12 cellular contexts compared by ENCODE assay signal in genomic region chr2:216492951-216493685, GRCh38. TPM values are rescaled to one million over a fixed set of nuclear protein-coding genes. Genes with fewer than 3 reads are reported as not detected.
A peak's percentile ranks its signal among the peaks of the same experiment; 100 is the strongest.
DNase-seq lines count a peak whose midpoint lies in the region; ATAC-seq, FAIRE-seq and TF ChIP-seq lines count a peak whose summit lies in the region.
"Had no signal": no experiment of that assay in that cellular context is flagged by ENCODE, and none has a peak within 500 bp of the region (broad histone marks: within the 10 kb centered on the region; RNA-seq: fewer than 3 reads in every experiment).

No MANE protein-coding gene starts in this region.

- H2AFZ ChIP-seq in GM23338 (no peak overlapping the region), smooth muscle cell (ENCODE audit: low read depth) (no peak overlapping the region)

- peak; percentile 76 for FAIRE-seq in RCC 7860 (lab: Jason Lieb, UNC)
- FAIRE-seq: kidney, TTC549 had no signal

- 0 out of 2 replicates have a peak, but pooled peaks cover 7% of the 10 kb centered on the region for H3K79me2 ChIP-seq in GM23338 (replicated peaks; ENCODE audit: insufficient read depth)
- peaks cover 7% of the 10 kb centered on the region for H3K79me2 ChIP-seq in smooth muscle cell (ENCODE audit: low read depth)

- no peak for DNase-seq in GM23338 (ENCODE audit: low spot score)
- DNase-seq in RCC 7860 (ENCODE audit: low spot score) = peak; percentile 89
- peak; percentile 87 for DNase-seq in fibroblast of mammary gland (ENCODE audit: low read depth)
- no peak for DNase-seq in smooth muscle cell (lab: John Stamatoyannopoulos, UW; ENCODE audit: unreplicated experiment)
- DNase-seq in T-helper 1 cell = no peak
- DNase-seq in hippocampal formation (lab: John Stamatoyannopoulos, UW) = no peak
- DNase-seq in NCI-H2196 treated with DMSO at 0.1 percent for 48 hours (lab: John Stamatoyannopoulos, UW; ENCODE audit: unreplicated experiment) = no peak
- DNase-seq: aorta; kidney; NCI-H2171 treated with DMSO at 0.1 percent for 48 hours; stimulated activated CD4-positive, alpha-beta T cell treated with anti-CD3 and anti-CD28 coated beads, Interleukin-2, amount 100 ng/mL, for 24 hours had no signal

- H3F3A ChIP-seq in GM23338 (replicated peaks; ENCODE audit: low read depth) = no peaks in the 10 kb centered on the region
- H3F3A ChIP-seq in smooth muscle cell (ENCODE audit: low read depth) = peaks cover 3% of the 10 kb centered on the region

- H3K4me2 ChIP-seq in GM23338 = no peak overlapping the region
- H3K4me2 ChIP-seq in smooth muscle cell = peak overlapping the region; percentile 30

- H3K9ac ChIP-seq in smooth muscle cell (ENCODE audit: low read depth) = no peak overlapping the region

- peaks cover 14% of the 10 kb centered on the region for H3K4me1 Mint-ChIP-seq in GM23338

- no peaks in the 10 kb centered on the region for H3K36me3 Mint-ChIP-seq in GM23338 (ENCODE audit: low read depth)

- H3K4me3 Mint-ChIP-seq in GM23338 = no peak overlapping the region

- H3K27me3 ChIP-seq in GM23338 (ENCODE audit: insufficient read depth) (no peaks in the 10 kb centered on the region), smooth muscle cell (ENCODE audit: low read depth) (no peaks in the 10 kb centered on the region)

- peaks cover 6% of the 10 kb centered on the region; the same call in 1 of the 2 replicates for H3K4me1 ChIP-seq in GM23338 (ENCODE audit: insufficient read depth)
- H3K4me1 ChIP-seq in smooth muscle cell (ENCODE audit: low read depth) = peaks cover 21% of the 10 kb centered on the region

- H4K20me1 ChIP-seq in GM23338 (replicated peaks; ENCODE audit: insufficient read depth) (no peaks in the 10 kb centered on the region), smooth muscle cell (ENCODE audit: low read depth) (no peaks in the 10 kb centered on the region)

- H3K4me3 ChIP-seq in GM23338 (no peak overlapping the region), fibroblast of mammary gland (ENCODE audit: control insufficient read depth, low read depth, low read length) (no peak overlapping the region), smooth muscle cell (no peak overlapping the region)

- no peaks in the 10 kb centered on the region for H3K36me3 ChIP-seq in GM23338 (ENCODE audit: insufficient read depth)
- H3K36me3 ChIP-seq in smooth muscle cell (ENCODE audit: low read depth) = no peaks in the 10 kb centered on the region

- H3K27ac ChIP-seq in GM23338 (ENCODE audit: low read depth) = no peak overlapping the region
- H3K27ac ChIP-seq in smooth muscle cell (ENCODE audit: low read depth) = peak overlapping the region; percentile 43

- no peaks in the 10 kb centered on the region for H3K9me2 ChIP-seq in GM23338 (ENCODE audit: insufficient read depth)

- H3K9me3 ChIP-seq in smooth muscle cell (replicated peaks; ENCODE audit: low read depth) = no peaks in the 10 kb centered on the region

- H3K9me3 Mint-ChIP-seq in GM23338 = no peaks in the 10 kb centered on the region

- TF ChIP-seq CTCF in GM23338 (conservative IDR thresholded peaks at IDR 0.05; ENCODE audit: low read depth in 2 of 2) = no peak
- TF ChIP-seq CTCF in fibroblast of mammary gland (conservative IDR thresholded peaks at IDR 0.05; ENCODE audit: control insufficient read depth, insufficient read depth, low read depth, low read length) = no peak
- no peak for TF ChIP-seq CTCF in smooth muscle cell (IDR thresholded peaks at IDR 0.05; ENCODE audit: borderline replicate concordance, insufficient read depth, poor library complexity, severe bottlenecking)

- H3K27me3 Mint-ChIP-seq in GM23338 (ENCODE audit: insufficient read depth, low read depth, poor library complexity) = no peaks in the 10 kb centered on the region

- 40% methylated on average over 5 of the region's 5 CpGs for WGBS in smooth muscle cell (ENCODE audit: low lambda C conversion rate)

- ATAC-seq in GM23338 = peak; percentile 42; the same call in 2 of the 3 replicates

- no peak overlapping the region for H3K27ac Mint-ChIP-seq in GM23338

TF ChIP-seq in GM23338, 12 proteins besides CTCF, POLR2A, EP300 and RAD21 (continues in another document):
- TF ChIP-seq NANOG (IDR thresholded peaks at IDR 0.05; ENCODE audit: borderline replicate concordance) = no peak
- no peak for TF ChIP-seq ZNF114 (CRISPR knock-in tag; IDR thresholded peaks at IDR 0.05)
- TF ChIP-seq POLR2AphosphoS5 (IDR thresholded peaks at IDR 0.05; ENCODE audit: low read depth) = no peak
- TF ChIP-seq, protein P1, sequence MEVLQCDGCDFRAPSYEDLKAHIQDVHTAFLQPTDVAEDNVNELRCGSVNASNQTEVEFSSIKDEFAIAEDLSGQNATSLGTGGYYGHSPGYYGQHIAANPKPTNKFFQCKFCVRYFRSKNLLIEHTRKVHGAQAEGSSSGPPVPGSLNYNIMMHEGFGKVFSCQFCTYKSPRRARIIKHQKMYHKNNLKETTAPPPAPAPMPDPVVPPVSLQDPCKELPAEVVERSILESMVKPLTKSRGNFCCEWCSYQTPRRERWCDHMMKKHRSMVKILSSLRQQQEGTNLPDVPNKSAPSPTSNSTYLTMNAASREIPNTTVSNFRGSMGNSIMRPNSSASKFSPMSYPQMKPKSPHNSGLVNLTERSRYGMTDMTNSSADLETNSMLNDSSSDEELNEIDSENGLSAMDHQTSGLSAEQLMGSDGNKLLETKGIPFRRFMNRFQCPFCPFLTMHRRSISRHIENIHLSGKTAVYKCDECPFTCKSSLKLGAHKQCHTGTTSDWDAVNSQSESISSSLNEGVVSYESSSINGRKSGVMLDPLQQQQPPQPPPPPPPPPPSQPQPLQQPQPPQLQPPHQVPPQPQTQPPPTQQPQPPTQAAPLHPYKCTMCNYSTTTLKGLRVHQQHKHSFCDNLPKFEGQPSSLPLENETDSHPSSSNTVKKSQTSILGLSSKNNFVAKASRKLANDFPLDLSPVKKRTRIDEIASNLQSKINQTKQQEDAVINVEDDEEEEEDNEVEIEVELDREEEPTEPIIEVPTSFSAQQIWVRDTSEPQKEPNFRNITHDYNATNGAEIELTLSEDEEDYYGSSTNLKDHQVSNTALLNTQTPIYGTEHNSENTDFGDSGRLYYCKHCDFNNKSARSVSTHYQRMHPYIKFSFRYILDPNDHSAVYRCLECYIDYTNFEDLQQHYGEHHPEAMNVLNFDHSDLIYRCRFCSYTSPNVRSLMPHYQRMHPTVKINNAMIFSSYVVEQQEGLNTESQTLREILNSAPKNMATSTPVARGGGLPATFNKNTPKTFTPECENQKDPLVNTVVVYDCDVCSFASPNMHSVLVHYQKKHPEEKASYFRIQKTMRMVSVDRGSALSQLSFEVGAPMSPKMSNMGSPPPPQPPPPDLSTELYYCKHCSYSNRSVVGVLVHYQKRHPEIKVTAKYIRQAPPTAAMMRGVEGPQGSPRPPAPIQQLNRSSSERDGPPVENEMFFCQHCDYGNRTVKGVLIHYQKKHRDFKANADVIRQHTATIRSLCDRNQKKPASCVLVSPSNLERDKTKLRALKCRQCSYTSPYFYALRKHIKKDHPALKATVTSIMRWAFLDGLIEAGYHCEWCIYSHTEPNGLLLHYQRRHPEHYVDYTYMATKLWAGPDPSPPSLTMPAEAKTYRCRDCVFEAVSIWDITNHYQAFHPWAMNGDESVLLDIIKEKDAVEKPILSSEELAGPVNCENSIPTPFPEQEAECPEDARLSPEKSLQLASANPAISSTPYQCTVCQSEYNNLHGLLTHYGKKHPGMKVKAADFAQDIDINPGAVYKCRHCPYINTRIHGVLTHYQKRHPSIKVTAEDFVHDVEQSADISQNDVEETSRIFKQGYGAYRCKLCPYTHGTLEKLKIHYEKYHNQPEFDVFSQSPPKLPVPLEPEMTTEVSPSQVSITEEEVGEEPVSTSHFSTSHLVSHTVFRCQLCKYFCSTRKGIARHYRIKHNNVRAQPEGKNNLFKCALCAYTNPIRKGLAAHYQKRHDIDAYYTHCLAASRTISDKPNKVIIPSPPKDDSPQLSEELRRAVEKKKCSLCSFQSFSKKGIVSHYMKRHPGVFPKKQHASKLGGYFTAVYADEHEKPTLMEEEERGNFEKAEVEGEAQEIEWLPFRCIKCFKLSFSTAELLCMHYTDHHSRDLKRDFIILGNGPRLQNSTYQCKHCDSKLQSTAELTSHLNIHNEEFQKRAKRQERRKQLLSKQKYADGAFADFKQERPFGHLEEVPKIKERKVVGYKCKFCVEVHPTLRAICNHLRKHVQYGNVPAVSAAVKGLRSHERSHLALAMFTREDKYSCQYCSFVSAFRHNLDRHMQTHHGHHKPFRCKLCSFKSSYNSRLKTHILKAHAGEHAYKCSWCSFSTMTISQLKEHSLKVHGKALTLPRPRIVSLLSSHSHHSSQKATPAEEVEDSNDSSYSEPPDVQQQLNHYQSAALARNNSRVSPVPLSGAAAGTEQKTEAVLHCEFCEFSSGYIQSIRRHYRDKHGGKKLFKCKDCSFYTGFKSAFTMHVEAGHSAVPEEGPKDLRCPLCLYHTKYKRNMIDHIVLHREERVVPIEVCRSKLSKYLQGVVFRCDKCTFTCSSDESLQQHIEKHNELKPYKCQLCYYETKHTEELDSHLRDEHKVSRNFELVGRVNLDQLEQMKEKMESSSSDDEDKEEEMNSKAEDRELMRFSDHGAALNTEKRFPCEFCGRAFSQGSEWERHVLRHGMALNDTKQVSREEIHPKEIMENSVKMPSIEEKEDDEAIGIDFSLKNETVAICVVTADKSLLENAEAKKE (CRISPR knock-in tag; IDR thresholded peaks at IDR 0.05) = no peak
- TF ChIP-seq STAT1 (IDR thresholded peaks at IDR 0.05; ENCODE audit: unreplicated experiment) = no peak
- TF ChIP-seq CREB1 (CRISPR knock-in tag; IDR thresholded peaks at IDR 0.05; ENCODE audit: low read depth) = no peak

RNA-seq across cellular contexts. Expression of gene RPL37A, which starts 5.5 kb away (rescaled TPM):
- total RNA-seq in GM23338 (2014; rRNA removed; shearing (Covaris generic)) = 879 and 1,118 TPM in 2 replicates
- 5,036 and 5,564 TPM in 2 replicates for polyA plus RNA-seq in GM23338 (2016; fragmentation: Nextera tagmentation; extraction: Ambion mirVana)
- 1,503 and 1,842 TPM in 2 replicates for total RNA-seq in smooth muscle cell
- 1,221 and 1,404 TPM in 2 replicates for polyA plus RNA-seq in smooth muscle cell

Comparison
In these comparisons a context has a peak if more than half of its experiments do, and no peak if none do; other contexts are left out.
1. DNase-seq: peak in RCC 7860 (single experiment) and fibroblast of mammary gland (single experiment); none in GM23338 (single experiment), smooth muscle cell (single experiment), T-helper 1 cell (0 of 5), hippocampal formation (0 of 2) and NCI-H2196 treated with DMSO at 0.1 percent for 48 hours (single experiment).